In genomic region chr1:221723018-221723917, GRCh38 we compare ENCODE assay signal across 12 cellular contexts. TPM values are rescaled to one million over a fixed set of nuclear protein-coding genes. Genes with fewer than 3 reads are reported as not detected.
A peak's percentile ranks its signal among the peaks of the same experiment; 100 is the strongest.
DNase-seq lines count a peak whose midpoint lies in the region; ATAC-seq and TF ChIP-seq lines count a peak whose summit lies in the region.
"Had no signal": no experiment of that assay in that cellular context is flagged by ENCODE, and none has a peak within 500 bp of the region (broad histone marks: within the 10 kb centered on the region; RNA-seq: fewer than 3 reads in every experiment).

No MANE protein-coding gene starts in this region.

- TF ChIP-seq CTCF in CD14-positive monocyte (IDR thresholded peaks at IDR 0.05): no peak
- TF ChIP-seq CTCF in HFFc6 (IDR thresholded peaks at IDR 0.05): no peak

- no peak overlapping the region for H3K56ac ChIP-seq in mesendoderm (ENCODE audit: low read length)

- H3K4me3 ChIP-seq in mesendoderm (ENCODE audit: low read length): no peak overlapping the region
- H3K4me3 ChIP-seq: tibial nerve had no signal

- peaks cover 4% of the 10 kb centered on the region for H3K79me2 ChIP-seq in mesendoderm (ENCODE audit: control insufficient read depth, insufficient read depth, low read length)

- H3K27ac Mint-ChIP-seq in CD14-positive monocyte (peak overlapping the region in 6 of 7 donors; percentile 59 to 86 (median 70)), HFFc6 (peak overlapping the region; percentile 77)

- no peak overlapping the region for H3K18ac ChIP-seq in mesendoderm (ENCODE audit: low read length)

- H4K5ac ChIP-seq in mesendoderm (ENCODE audit: low read length): no peak overlapping the region

- no peak overlapping the region for H2BK5ac ChIP-seq in mesendoderm (ENCODE audit: low read length)

- H3K79me1 ChIP-seq in mesendoderm (ENCODE audit: low read length): peaks cover 20% of the 10 kb centered on the region

- no peaks in the 10 kb centered on the region for H3K27me3 ChIP-seq in mesendoderm (ENCODE audit: insufficient read depth, low read length, poor library complexity)
- H3K27me3 ChIP-seq: tibial nerve had no signal

- no peak overlapping the region for H2BK120ac ChIP-seq in mesendoderm (ENCODE audit: low read depth, low read length)

- no peak overlapping the region for H3K27ac ChIP-seq in mesendoderm (ENCODE audit: low read depth, low read length)

- H3K4me1 Mint-ChIP-seq in CD14-positive monocyte (peaks cover 84% of the 10 kb centered on the region), HFFc6 (ENCODE audit: low read depth) (peaks cover 100% of the 10 kb centered on the region)

- H3K27me3 Mint-ChIP-seq in CD14-positive monocyte (ENCODE audit: low read depth in 3 of 3) (no peaks in the 10 kb centered on the region), HFFc6 (ENCODE audit: insufficient read depth) (no peaks in the 10 kb centered on the region; the same call in 1 of the 2 replicates)
- H3K27me3 Mint-ChIP-seq: brain had no signal

- H3K9me3 Mint-ChIP-seq in CD14-positive monocyte: peaks cover 0 to 9% (median 6%) of the 10 kb centered on the region in 7 donors
- peaks cover 14% of the 10 kb centered on the region for H3K9me3 Mint-ChIP-seq in HFFc6

- DNase-seq in CD14-positive monocyte (ENCODE audit: low spot score) (no peak), HFFc6 (peak; percentile 79), amniotic epithelial cell (ENCODE audit: low read depth) (peak; percentile 87), mesendoderm (peak; percentile 74), NCI-H2196 (lab: John Stamatoyannopoulos, UW; ENCODE audit: unreplicated experiment) (no peak), AG20443 (ENCODE audit: low spot score) (no peak), H4 (ENCODE audit: low spot score) (no peak)
- DNase-seq: COR-L47, NCI-H1436 treated with DMSO at 0.1 percent for 48 hours had no signal

- intact Hi-C loops in CD14-positive monocyte (cut with micrococcal nuclease): no loop called here

- ATAC-seq in GM19023 (IDR thresholded peaks at IDR 0.05; ENCODE audit: unreplicated experiment): no peak

- H3K36me3 Mint-ChIP-seq in CD14-positive monocyte (peaks cover 27 to 36% of the 10 kb centered on the region in 2 donors), HFFc6 (ENCODE audit: low read depth) (peaks cover 76% of the 10 kb centered on the region)

- no peak overlapping the region for H2AK5ac ChIP-seq in mesendoderm (ENCODE audit: low read length)

- no peaks in the 10 kb centered on the region for H3K36me3 ChIP-seq in mesendoderm (ENCODE audit: control insufficient read depth, insufficient read depth, low read length)

- H3K4me3 Mint-ChIP-seq in CD14-positive monocyte: no peak overlapping the region
- peak overlapping the region; percentile 41; the same call in 1 of the 2 replicates for H3K4me3 Mint-ChIP-seq in HFFc6
- H3K4me3 Mint-ChIP-seq: brain had no signal

- WGBS in mesendoderm (ENCODE audit: extremely low coverage, insufficient coverage, low lambda C conversion rate): no CpG with 5 or more reads among the region's 1 CpG

- peaks cover 7% of the 10 kb centered on the region for H3K4me1 ChIP-seq in mesendoderm (ENCODE audit: control insufficient read depth, low read depth, low read length)

- H4K8ac ChIP-seq in mesendoderm (ENCODE audit: low read depth, low read length): no peak overlapping the region

- no peak overlapping the region for H3K23ac ChIP-seq in mesendoderm (ENCODE audit: low read length)

- no peak overlapping the region for H3K4ac ChIP-seq in mesendoderm (ENCODE audit: low read depth, low read length)

- no peak overlapping the region for H3K4me2 ChIP-seq in mesendoderm (ENCODE audit: low read length)

- H3K9ac ChIP-seq in mesendoderm (ENCODE audit: low read length): no peak overlapping the region

- H2BK15ac ChIP-seq in mesendoderm (replicated peaks; ENCODE audit: low read depth): no peak overlapping the region

RNA-seq across cellular contexts. Expression of gene DUSP10, which starts 18.6 kb away (rescaled TPM):
- polyA plus RNA-seq in CD14-positive monocyte: 10 to 100 TPM; 10.4 to 12.7 TPM
- total RNA-seq in HFFc6 (2021; fragmentation: NEBNext Ultra II Directional; extraction: Animal tissue kit (Norgen Biotek cat#: 25700)): 10 to 100 TPM; 30.5 to 48.9 (median 43.8) TPM
- 9.1 TPM for polyA plus RNA-seq in mesendoderm (2013, experiment 1 of 2)
- polyA plus RNA-seq in mesendoderm (2013, experiment 2 of 2): 10.0 TPM
- total RNA-seq in H4 (2014; rRNA removed; shearing (Covaris generic)): 17.1 and 19.6 TPM in 2 replicates

Comparison
In these comparisons a context has a peak if more than half of its experiments do, and no peak if none do; other contexts are left out.
1. DNase-seq: peak in HFFc6 (single experiment), amniotic epithelial cell (single experiment) and mesendoderm (single experiment); none in CD14-positive monocyte (single experiment), NCI-H2196 (single experiment), AG20443 (single experiment) and H4 (single experiment).